17 cellular contexts compared by ENCODE assay signal in the genomic region with DNA sequence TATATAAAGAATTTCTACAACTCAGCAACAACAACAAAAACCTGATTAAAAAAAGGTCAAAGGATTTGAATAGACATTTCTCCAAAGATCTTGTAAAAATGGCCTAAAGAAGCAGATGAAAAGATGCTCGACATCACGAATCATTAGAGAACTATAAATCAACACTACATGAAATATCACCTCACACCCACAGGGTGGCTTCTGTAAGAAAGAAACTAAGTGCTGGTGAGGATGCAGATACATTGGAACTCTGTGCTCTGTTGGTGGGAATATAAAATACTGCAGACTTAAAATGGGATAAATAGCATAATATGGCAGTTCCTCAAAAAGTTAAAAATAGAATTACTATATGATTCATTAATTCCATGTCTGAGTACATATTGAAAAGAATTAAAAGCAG. TPM values are rescaled to one million over a fixed set of nuclear protein-coding genes. Genes with fewer than 3 reads are reported as not detected.
DNase-seq lines count a peak whose midpoint lies in the region; ATAC-seq and TF ChIP-seq lines count a peak whose summit lies in the region.
"Had no signal": no experiment of that assay in that cellular context is flagged by ENCODE, and none has a peak within 500 bp of the region (broad histone marks: within the 10 kb centered on the region; RNA-seq: fewer than 3 reads in every experiment).

No MANE protein-coding gene starts in this region.

- no TSS peak for BruUV-seq in OCI-LY7 (replicated peaks; lab: Mats Ljungman, UMichigan)

- TF ChIP-seq POLR2A in gastrocnemius medialis (IDR thresholded peaks at IDR 0.05): no peak

- H3K4me3 ChIP-seq in left ventricle myocardium inferior (no peak overlapping the region), OCI-LY7 (ENCODE audit: low read depth, low read length, poor library complexity, severe bottlenecking) (no peak overlapping the region), choroid plexus epithelial cell (ENCODE audit: low read depth, low read length) (no peak overlapping the region), gastrocnemius medialis (no peak overlapping the region)
- H3K4me3 ChIP-seq: A549, BLaER1, GM23338, SJSA1 had no signal

- H3K4me1 ChIP-seq in left ventricle myocardium inferior (no peaks in the 10 kb centered on the region), OCI-LY7 (ENCODE audit: insufficient read depth, low read length, poor library complexity, severe bottlenecking) (no peaks in the 10 kb centered on the region), gastrocnemius medialis (no peaks in the 10 kb centered on the region)
- H3K4me1 ChIP-seq: A549, BLaER1, SJSA1 had no signal

- CTCF ChIA-PET in OCI-LY7 (lab: Charles Lee; ENCODE audit: unreplicated experiment): no interaction called here

- H3K9me3 ChIP-seq in left ventricle myocardium inferior (replicated peaks) (no peaks in the 10 kb centered on the region), OCI-LY7 (ENCODE audit: low read length) (no peaks in the 10 kb centered on the region), gastrocnemius medialis (no peaks in the 10 kb centered on the region)
- H3K9me3 ChIP-seq: A549, BLaER1, SJSA1 had no signal

- no peak overlapping the region for H2AFZ ChIP-seq in OCI-LY7 (ENCODE audit: low read length)
- H2AFZ ChIP-seq: GM23338 had no signal

- H3K27me3 ChIP-seq in left ventricle myocardium inferior (ENCODE audit: low read depth) (no peaks in the 10 kb centered on the region), gastrocnemius medialis (no peaks in the 10 kb centered on the region)
- H3K27me3 ChIP-seq: BLaER1 had no signal

- ATAC-seq in gastrocnemius medialis: no peak
- ATAC-seq: A549; CD8-positive, alpha-beta T cell; GM23338 had no signal

- DNase-seq in left ventricle myocardium inferior: no peak
- no peak for DNase-seq in cardiac septum (ENCODE audit: low spot score)
- DNase-seq in OCI-LY7 (ENCODE audit: low spot score): no peak
- DNase-seq in choroid plexus epithelial cell (ENCODE audit: low read depth): peak; percentile 12
- DNase-seq in activated CD4-positive, CD25-positive, alpha-beta regulatory T cell treated with anti-CD3 and anti-CD28 coated beads, Interleukin-2, amount 50 U/mL, for 72 hours: no peak
- no peak for DNase-seq in NCI-H748 treated with DMSO at 0.1 percent for 48 hours (lab: John Stamatoyannopoulos, UW)
- DNase-seq in SHP77 treated with DMSO at 0.1 percent for 48 hours (lab: John Stamatoyannopoulos, UW): no peak
- no peak for DNase-seq in gastrocnemius medialis
- DNase-seq: Calu3; CD8-positive, alpha-beta T cell; NCI-H187; NCI-H2171; NCI-H526 had no signal

- in situ Hi-C loops in gastrocnemius medialis (cut with MboI; ENCODE audit: low sequenced_read_pairs in 4 of 4): no loop called here

- no peaks in the 10 kb centered on the region for H3K9me2 ChIP-seq in OCI-LY7 (ENCODE audit: insufficient read depth, low read length)

- no peaks in the 10 kb centered on the region for H3K79me2 ChIP-seq in OCI-LY7 (ENCODE audit: insufficient read depth, low read depth, low read length)

- H4K20me1 ChIP-seq in OCI-LY7 (ENCODE audit: insufficient read depth, low read length): no peaks in the 10 kb centered on the region
- H4K20me1 ChIP-seq: BLaER1 had no signal

- TF ChIP-seq CTCF in left ventricle myocardium inferior (IDR thresholded peaks at IDR 0.05; ENCODE audit: borderline replicate concordance) (peak; percentile 17), OCI-LY7 (conservative IDR thresholded peaks at IDR 0.05; ENCODE audit: low read length) (peak; percentile 41; the same call in 1 of the 2 replicates), choroid plexus epithelial cell (conservative IDR thresholded peaks at IDR 0.05; ENCODE audit: low read depth, low read length) (no peak), gastrocnemius medialis (IDR thresholded peaks at IDR 0.05 in 4 of 5, conservative IDR thresholded peaks at IDR 0.05 in 1 of 5) (no peak)

- H3K36me3 ChIP-seq in left ventricle myocardium inferior: no peaks in the 10 kb centered on the region
- no peaks in the 10 kb centered on the region for H3K36me3 ChIP-seq in OCI-LY7 (ENCODE audit: insufficient read depth, low read length)
- H3K36me3 ChIP-seq in gastrocnemius medialis: no peaks in the 10 kb centered on the region
- H3K36me3 ChIP-seq: BLaER1, SJSA1 had no signal

- intact Hi-C loops in left ventricle myocardium inferior (cut with micrococcal nuclease) (no loop called here), cardiac septum (cut with DNase I) (no loop called here), OCI-LY7 (cut with micrococcal nuclease; ENCODE audit: unreplicated experiment) (no loop called here), gastrocnemius medialis (cut with DNase I; ENCODE audit: low total_unique reads) (no loop called here)

- POLR2A ChIA-PET in OCI-LY7 (lab: Charles Lee): no interaction called here

- no peak overlapping the region for H3K4me2 ChIP-seq in OCI-LY7 (ENCODE audit: low read length)
- H3K4me2 ChIP-seq: A549, BLaER1, GM23338 had no signal

- no peak overlapping the region for H3K27ac ChIP-seq in left ventricle myocardium inferior (replicated peaks)
- no peak overlapping the region for H3K27ac ChIP-seq in OCI-LY7 (ENCODE audit: low read depth, low read length, poor library complexity, severe bottlenecking)
- H3K27ac ChIP-seq in gastrocnemius medialis: no peak overlapping the region
- H3K27ac ChIP-seq: A549, BLaER1, SJSA1 had no signal

RNA-seq across cellular contexts. Expression of gene CDCA7L, which starts 38.3 kb away (rescaled TPM):
- total RNA-seq in left ventricle myocardium inferior (41.0 TPM), cardiac septum (12.6 TPM), OCI-LY7 (2022) (173 and 175 TPM in 2 replicates), gastrocnemius medialis (1 to 10 TPM in 3 of 4 donors, under 1 TPM in 1; 0.88 to 6.7 (median 1.8) TPM)
- total RNA-seq in OCI-LY7 (2014; rRNA removed; shearing (Covaris generic)): 155 and 157 TPM in 2 replicates

Comparison
In these comparisons a context has a peak if more than half of its experiments do, and no peak if none do; other contexts are left out.
1. CTCF ChIP-seq: peak in left ventricle myocardium inferior (single experiment) and OCI-LY7 (single experiment); none in choroid plexus epithelial cell (single experiment) and gastrocnemius medialis (0 of 5).